Comparison of ENCODE assay signal across 26 cellular contexts in the genomic region with DNA sequence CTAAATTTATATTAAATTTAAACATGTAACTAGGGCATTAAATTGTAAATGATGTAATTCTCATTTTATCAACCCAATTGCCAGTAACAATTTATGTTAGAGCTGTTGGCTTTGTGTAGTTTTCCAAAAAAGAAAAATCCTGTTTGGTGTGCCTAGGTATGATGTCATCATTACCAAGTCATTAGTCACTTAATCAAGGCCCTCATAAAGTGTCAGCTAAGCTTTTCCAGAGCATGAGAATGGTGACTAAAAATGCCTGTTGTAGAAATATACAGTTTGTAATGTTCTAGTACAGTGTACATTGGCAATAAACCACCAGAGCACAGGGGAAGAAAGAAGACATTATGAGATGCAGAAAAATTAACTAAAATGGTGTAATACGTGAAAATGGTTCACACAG.
DNase-seq lines count a peak whose midpoint lies in the region; ATAC-seq and TF ChIP-seq lines count a peak whose summit lies in the region.
"Had no signal": no experiment of that assay in that cellular context is flagged by ENCODE, and none has a peak within 500 bp of the region (broad histone marks: within the 10 kb centered on the region; RNA-seq: fewer than 3 reads in every experiment).

No MANE protein-coding gene starts in this region.

- peaks cover 0 to 22% (median 6%) of the 10 kb centered on the region in 5 donors for H3K9me3 Mint-ChIP-seq in CD8-positive, alpha-beta memory T cell
- H3K9me3 Mint-ChIP-seq: HFFc6 had no signal

- dilution Hi-C loops in mammary epithelial cell (cut with HindIII; ENCODE audit: low sequenced_read_pairs) = no loop called here

- H4K20me1 ChIP-seq in mammary epithelial cell (ENCODE audit: insufficient read depth, low read length) = no peaks in the 10 kb centered on the region

- no peak for TF ChIP-seq POLR2A in heart left ventricle (IDR thresholded peaks at IDR 0.05)

- H3K36me3 Mint-ChIP-seq in CD8-positive, alpha-beta memory T cell = no peaks in the 10 kb centered on the region
- H3K36me3 Mint-ChIP-seq: brain; stimulated activated memory B cell treated with anti-CD40 and anti-IgM and Interleukin-4, amounts not matched to agents 10 μg/mL and 1 μg/mL and 100 μg/mL, for 72 hours had no signal

- no peak for ATAC-seq in heart left ventricle
- ATAC-seq in GM18502 (IDR thresholded peaks at IDR 0.05; ENCODE audit: poor library complexity, unreplicated experiment) = no peak
- ATAC-seq: effector memory CD8-positive, alpha-beta T cell; left ventricle myocardium superior; stimulated activated memory B cell treated with anti-CD40 and anti-IgM and Interleukin-4, amounts not matched to agents 10 μg/mL and 1 μg/mL and 100 μg/mL, for 72 hours had no signal

- H3K79me2 ChIP-seq in mammary epithelial cell (ENCODE audit: insufficient read depth, low read length) = no peaks in the 10 kb centered on the region

- no peaks in the 10 kb centered on the region for H3K4me1 Mint-ChIP-seq in CD8-positive, alpha-beta memory T cell
- H3K4me1 Mint-ChIP-seq: neural crest cell had no signal

- no peaks in the 10 kb centered on the region for H3K27me3 Mint-ChIP-seq in CD8-positive, alpha-beta memory T cell
- H3K27me3 Mint-ChIP-seq: effector memory CD8-positive, alpha-beta T cell; stimulated activated memory B cell treated with anti-CD40 and anti-IgM and Interleukin-4, amounts not matched to agents 10 μg/mL and 1 μg/mL and 100 μg/mL, for 72 hours had no signal

- H3K4me3 ChIP-seq in AG10803 (ENCODE audit: low read length) (no peak overlapping the region), mammary epithelial cell (replicated peaks in 1 of 3; ENCODE audit: insufficient read depth in 1 of 3, low read depth in 2 of 3, low read length in 3 of 3) (no peak overlapping the region), heart left ventricle (no peak overlapping the region)
- H3K4me3 ChIP-seq in CD8-positive, alpha-beta memory T cell (ENCODE audit: low read length) = no peak overlapping the region
- H3K4me3 ChIP-seq: Peyer's patch, SK-N-MC, skin epidermis had no signal

- no peak overlapping the region for H3K27ac ChIP-seq in mammary epithelial cell (ENCODE audit: insufficient read depth, low read depth, low read length)
- H3K27ac ChIP-seq in CD8-positive, alpha-beta memory T cell (ENCODE audit: low read depth, low read length) = no peak overlapping the region
- H3K27ac ChIP-seq in heart left ventricle = no peak overlapping the region
- H3K27ac ChIP-seq: Peyer's patch, SK-N-MC, skin epidermis, WERI-Rb-1 had no signal

- H3K4me3 Mint-ChIP-seq in CD8-positive, alpha-beta memory T cell = no peak overlapping the region
- H3K4me3 Mint-ChIP-seq: brain; effector memory CD8-positive, alpha-beta T cell; HFFc6; neural crest cell; stimulated activated memory B cell treated with anti-CD40 and anti-IgM and Interleukin-4, amounts not matched to agents 10 μg/mL and 1 μg/mL and 100 μg/mL, for 72 hours had no signal

- H3K36me3 ChIP-seq in mammary epithelial cell (ENCODE audit: insufficient read depth, low read length) (no peaks in the 10 kb centered on the region), heart left ventricle (no peaks in the 10 kb centered on the region)
- H3K36me3 ChIP-seq in CD8-positive, alpha-beta memory T cell (ENCODE audit: insufficient read depth, low read length) = no peaks in the 10 kb centered on the region
- H3K36me3 ChIP-seq: BE2C, Peyer's patch, WERI-Rb-1 had no signal

- DNase-seq in AG10803 (ENCODE audit: low read depth) (peak; percentile 14), HT1080 (ENCODE audit: low read depth) (peak; percentile 63), mammary epithelial cell (peak; percentile 71), kidney tubule cell (ENCODE audit: low spot score) (peak; percentile 67), heart left ventricle (no peak)
- no peak for DNase-seq in effector CD4-positive, alpha-beta T cell
- no peak for DNase-seq in CD8-positive, alpha-beta memory T cell
- DNase-seq: activated CD8-positive, alpha-beta memory T cell treated with anti-CD3 and anti-CD28 coated beads, Interleukin-2, amount 50 U/mL, for 48 hours; activated effector memory CD4-positive, alpha-beta T cell treated with Interleukin-2 at 50 U/mL for 16 hours; BE2C; COR-L47; DMS79; effector memory CD8-positive, alpha-beta T cell; HFFc6; left ventricle myocardium superior; NCI-H1105 treated with DMSO at 0.1 percent for 48 hours; NCI-H2081; NCI-H510A; Peyer's patch; WERI-Rb-1 had no signal

- in situ Hi-C loops in mammary epithelial cell (cut with MboI; ENCODE audit: low sequenced_read_pairs in 2 of 2) = no loop called here

- peaks cover 4% of the 10 kb centered on the region for H3K9me3 ChIP-seq in mammary epithelial cell (replicated peaks; ENCODE audit: insufficient read depth, low read length)
- no peaks in the 10 kb centered on the region for H3K9me3 ChIP-seq in CD8-positive, alpha-beta memory T cell (ENCODE audit: low read length)
- peaks cover 0 to 20% (median 5%) of the 10 kb centered on the region in 12 donors for H3K9me3 ChIP-seq in heart left ventricle
- H3K9me3 ChIP-seq: BE2C, Peyer's patch had no signal

- H2AFZ ChIP-seq in mammary epithelial cell (ENCODE audit: low read depth, low read length) = no peak overlapping the region

- POLR2A ChIA-PET in CD8-positive, alpha-beta memory T cell (lab: Charles Lee) = no interaction called here

- WGBS in mammary epithelial cell (ENCODE audit: low coverage, missing lambda C conversion rate) = 40% methylated on average over 1 of the region's 1 CpG
- WGBS in heart left ventricle, 4 donors = 91 to 97% (median 92%) methylated on average over 1 of the region's 1 CpG

- H3K4me1 ChIP-seq in mammary epithelial cell (ENCODE audit: insufficient read depth, low read length) = peaks cover 22% of the 10 kb centered on the region
- no peaks in the 10 kb centered on the region for H3K4me1 ChIP-seq in CD8-positive, alpha-beta memory T cell (ENCODE audit: insufficient read depth, low read length)
- H3K4me1 ChIP-seq in heart left ventricle = no peaks in the 10 kb centered on the region
- H3K4me1 ChIP-seq: BE2C, Peyer's patch had no signal

- no peak overlapping the region for H3K9ac ChIP-seq in mammary epithelial cell (ENCODE audit: insufficient read depth, low read length)

- BruUV-seq in mammary epithelial cell (replicated peaks; lab: Mats Ljungman, UMichigan) = no TSS peak

- no peak for TF ChIP-seq CTCF in AG10803 (conservative IDR thresholded peaks at IDR 0.05; ENCODE audit: low read length)
- TF ChIP-seq CTCF in mammary epithelial cell (conservative IDR thresholded peaks at IDR 0.05 in 1 of 2, IDR thresholded peaks at IDR 0.05 in 1 of 2; ENCODE audit: extremely low read depth in 1 of 2, insufficient read depth in 1 of 2, low read depth in 1 of 2, low read length in 2 of 2) = no peak
- TF ChIP-seq CTCF in heart left ventricle (IDR thresholded peaks at IDR 0.05) = no peak

- intact Hi-C loops in mammary epithelial cell (cut with micrococcal nuclease) (loop anchor here (5.0 to 10.0 kb wide), 2 partner anchors 67 to 196 kb away; no protein-coding TSS in a partner anchor), heart left ventricle (cut with DNase I) (no loop called here)

- H3K27me3 ChIP-seq in mammary epithelial cell (ENCODE audit: insufficient read depth, low read length) (no peaks in the 10 kb centered on the region), heart left ventricle (no peaks in the 10 kb centered on the region)
- H3K27me3 ChIP-seq in CD8-positive, alpha-beta memory T cell (ENCODE audit: insufficient read depth, low read length, poor library complexity, severe bottlenecking) = no peaks in the 10 kb centered on the region
- H3K27me3 ChIP-seq: BE2C, Peyer's patch had no signal

- no peak overlapping the region for H3K4me2 ChIP-seq in mammary epithelial cell (ENCODE audit: insufficient read depth, low read depth, low read length)

- no peak overlapping the region for H3K27ac Mint-ChIP-seq in CD8-positive, alpha-beta memory T cell
- H3K27ac Mint-ChIP-seq: brain; effector memory CD8-positive, alpha-beta T cell; HFFc6; stimulated activated memory B cell treated with anti-CD40 and anti-IgM and Interleukin-4, amounts not matched to agents 10 μg/mL and 1 μg/mL and 100 μg/mL, for 72 hours had no signal

- CTCF ChIA-PET in mammary epithelial cell (lab: Charles Lee; ENCODE audit: low non-redundant PET) = no interaction called here
- CTCF ChIA-PET in CD8-positive, alpha-beta memory T cell (lab: Charles Lee) = no interaction called here

Comparison
In these comparisons a context has a peak if more than half of its experiments do, and no peak if none do; other contexts are left out.
1. DNase-seq: peak in AG10803 (single experiment), HT1080 (single experiment), mammary epithelial cell (single experiment) and kidney tubule cell (single experiment); none in effector CD4-positive, alpha-beta T cell (single experiment), CD8-positive, alpha-beta memory T cell (0 of 5) and heart left ventricle (0 of 5).